14 cellular contexts compared by ENCODE assay signal in genomic region chr13:63446329-63446728, GRCh38.
DNase-seq lines count a peak whose midpoint lies in the region; ATAC-seq, FAIRE-seq and TF ChIP-seq lines count a peak whose summit lies in the region.
"Had no signal": no experiment of that assay in that cellular context is flagged by ENCODE, and none has a peak within 500 bp of the region (broad histone marks: within the 10 kb centered on the region; RNA-seq: fewer than 3 reads in every experiment).

No MANE protein-coding gene starts in this region.

- no peak overlapping the region for H3K27ac Mint-ChIP-seq in CD8-positive, alpha-beta T cell
- H3K27ac Mint-ChIP-seq: B cell; CD4-positive, alpha-beta T cell; GM23338; H9 had no signal

- no peaks in the 10 kb centered on the region for H3K27me3 Mint-ChIP-seq in CD8-positive, alpha-beta T cell (ENCODE audit: low read depth)
- H3K27me3 Mint-ChIP-seq in activated T-cell treated with anti-CD3 and anti-CD28 coated beads, Interleukin-2, amount 50 U/mL, for 4 hours (ENCODE audit: low read depth): no peaks in the 10 kb centered on the region
- H3K27me3 Mint-ChIP-seq: B cell; CD4-positive, alpha-beta T cell had no signal

- no peak for DNase-seq in Karpas-422
- DNase-seq in H1 (ENCODE audit: low read depth in 1 of 2, low spot score in 2 of 2): no peak
- DNase-seq in osteoblast (ENCODE audit: insufficient read length, low spot score, missing footprints): no peak
- no peak for DNase-seq in CD8-positive, alpha-beta T cell
- no peak for DNase-seq in activated T-cell treated with anti-CD3 and anti-CD28 coated beads, Interleukin-2, amount 50 U/mL, for 4 hours
- DNase-seq: CD4-positive, alpha-beta T cell; DMS53; H9 had no signal

- POLR2A ChIA-PET in H1 (lab: Charles Lee; ENCODE audit: partially characterized antibody): no interaction called here
- POLR2A ChIA-PET in CD8-positive, alpha-beta T cell (lab: Charles Lee): no interaction called here

- H2AFZ ChIP-seq in Karpas-422 (ENCODE audit: low read length) (peak overlapping the region; percentile 93), SU-DHL-6 (ENCODE audit: low read depth, low read length, severe bottlenecking) (peak overlapping the region; percentile 59), H1 (ENCODE audit: low read length) (0 out of 2 replicates have a peak overlapping the region, but pooled peaks have one; percentile 23), osteoblast (ENCODE audit: low read length) (peak overlapping the region; percentile 21)
- H2AFZ ChIP-seq: GM23338 had no signal

- H2BK12ac ChIP-seq in H1 (ENCODE audit: low read depth, low read length): no peak overlapping the region

- peaks cover 4% of the 10 kb centered on the region for H3K9me3 Mint-ChIP-seq in CD8-positive, alpha-beta T cell
- H3K9me3 Mint-ChIP-seq in activated T-cell treated with anti-CD3 and anti-CD28 coated beads, Interleukin-2, amount 50 U/mL, for 4 hours: peaks cover 3% of the 10 kb centered on the region
- H3K9me3 Mint-ChIP-seq: GM23338, H9 had no signal

- H3K9me3 ChIP-seq in Karpas-422 (ENCODE audit: low read length) (no peaks in the 10 kb centered on the region), SU-DHL-6 (ENCODE audit: insufficient read depth, low read length) (no peaks in the 10 kb centered on the region), H1 (ENCODE audit: insufficient read depth in 2 of 2, low read depth in 1 of 2, low read length in 1 of 2) (no peaks in the 10 kb centered on the region), osteoblast (ENCODE audit: low read depth, low read length) (no peaks in the 10 kb centered on the region)
- H3K9me3 ChIP-seq in CD8-positive, alpha-beta T cell (ENCODE audit: low read length): no peaks in the 10 kb centered on the region

- WGBS in H1 (ENCODE audit: extremely low coverage in 1 of 2, insufficient coverage in 1 of 2, insufficient read length in 1 of 2, insufficient replicate concordance in 2 of 2, low coverage in 1 of 2, low lambda C conversion rate in 2 of 2, missing lambda C conversion rate in 1 of 2), 2 experiments: 90% methylated on average over 6 of the region's 6 CpGs; no CpG with 5 or more reads in 1 of the 2 experiments

- H3K79me2 ChIP-seq in Karpas-422 (ENCODE audit: low read length) (no peaks in the 10 kb centered on the region), SU-DHL-6 (ENCODE audit: insufficient read depth, low read length) (no peaks in the 10 kb centered on the region), H1 (ENCODE audit: control insufficient read depth in 1 of 2, insufficient read depth in 2 of 2, low read length in 2 of 2) (no peaks in the 10 kb centered on the region), osteoblast (ENCODE audit: insufficient read depth, low read length) (no peaks in the 10 kb centered on the region)

- H3K4me1 ChIP-seq in Karpas-422 (ENCODE audit: low read length): no peaks in the 10 kb centered on the region
- H3K4me1 ChIP-seq in H1 (replicated peaks in 1 of 4; ENCODE audit: control insufficient read depth in 3 of 4, insufficient read depth in 4 of 4, low read length in 3 of 4): no peaks in the 10 kb centered on the region
- H3K4me1 ChIP-seq in osteoblast (ENCODE audit: insufficient read depth, low read length): peaks cover 9% of the 10 kb centered on the region
- no peaks in the 10 kb centered on the region for H3K4me1 ChIP-seq in CD8-positive, alpha-beta T cell (ENCODE audit: insufficient read depth, low read length)

- H3K14ac ChIP-seq in H1 (ENCODE audit: insufficient read length): no peak overlapping the region

- TF ChIP-seq RAD21 in H1 (IDR thresholded peaks at IDR 0.05 in 1 of 2, conservative IDR thresholded peaks at IDR 0.05 in 1 of 2; ENCODE audit: low read depth in 2 of 2, low read length in 2 of 2): no peak

- no peak for TF ChIP-seq POLR2A in H1 (IDR thresholded peaks at IDR 0.05; ENCODE audit: control extremely low read depth in 1 of 2, low read depth in 2 of 2, low read length in 2 of 2)

- no peak overlapping the region for H2BK120ac ChIP-seq in H1 (replicated peaks; ENCODE audit: low read depth, low read length)

- H4K20me1 ChIP-seq in Karpas-422 (ENCODE audit: insufficient read depth, low read depth, low read length): no peaks in the 10 kb centered on the region
- no peaks in the 10 kb centered on the region for H4K20me1 ChIP-seq in SU-DHL-6 (ENCODE audit: low read depth, low read length)
- H4K20me1 ChIP-seq in H1 (replicated peaks in 1 of 2; ENCODE audit: control insufficient read depth in 1 of 2, insufficient read depth in 2 of 2, low read length in 2 of 2): no peaks in the 10 kb centered on the region
- no peaks in the 10 kb centered on the region for H4K20me1 ChIP-seq in osteoblast (ENCODE audit: insufficient read depth, low read length)

- H3K4ac ChIP-seq in H1 (replicated peaks; ENCODE audit: insufficient read length, low read depth, low read length): no peak overlapping the region

- no peaks in the 10 kb centered on the region for H3F3A ChIP-seq in SU-DHL-6 (ENCODE audit: insufficient read depth)

- no peaks in the 10 kb centered on the region for H3K79me1 ChIP-seq in H1 (ENCODE audit: low read depth, low read length)

- H3K4me2 ChIP-seq in Karpas-422 (ENCODE audit: low read depth, low read length, poor library complexity, severe bottlenecking) (no peak overlapping the region), SU-DHL-6 (ENCODE audit: low read depth, low read length, poor library complexity, severe bottlenecking) (no peak overlapping the region), H1 (ENCODE audit: insufficient read depth in 1 of 2, low read depth in 2 of 2, low read length in 2 of 2) (no peak overlapping the region), osteoblast (ENCODE audit: insufficient read depth, low read length) (no peak overlapping the region)
- H3K4me2 ChIP-seq: GM23338 had no signal

- H3K36me3 ChIP-seq in Karpas-422 (ENCODE audit: insufficient read depth, low read length): no peaks in the 10 kb centered on the region
- no peaks in the 10 kb centered on the region for H3K36me3 ChIP-seq in SU-DHL-6 (ENCODE audit: low read length)
- H3K36me3 ChIP-seq in H1 (ENCODE audit: control insufficient read depth in 2 of 4, insufficient read depth in 4 of 4, low read length in 3 of 4): no peaks in the 10 kb centered on the region
- no peaks in the 10 kb centered on the region for H3K36me3 ChIP-seq in osteoblast (ENCODE audit: insufficient read depth, low read length)
- no peaks in the 10 kb centered on the region for H3K36me3 ChIP-seq in CD8-positive, alpha-beta T cell (ENCODE audit: insufficient read depth, low read length)

- no peaks in the 10 kb centered on the region for H3K36me3 Mint-ChIP-seq in CD8-positive, alpha-beta T cell
- no peaks in the 10 kb centered on the region for H3K36me3 Mint-ChIP-seq in activated T-cell treated with anti-CD3 and anti-CD28 coated beads, Interleukin-2, amount 50 U/mL, for 4 hours (ENCODE audit: insufficient read depth)

- H3K23ac ChIP-seq in H1 (ENCODE audit: insufficient read length): no peak overlapping the region

- H4K91ac ChIP-seq in H1 (replicated peaks; ENCODE audit: insufficient read length, low read length): no peak overlapping the region

- no peak overlapping the region for H2BK20ac ChIP-seq in H1 (ENCODE audit: low read length)

- H4K5ac ChIP-seq in H1 (ENCODE audit: insufficient read length, low read depth, low read length): no peak overlapping the region

- no peak for TF ChIP-seq CTCF in SU-DHL-6 (IDR thresholded peaks at IDR 0.05; ENCODE audit: insufficient read depth, low read length, poor library complexity, severe bottlenecking)
- no peak for TF ChIP-seq CTCF in H1 (IDR thresholded peaks at IDR 0.05; ENCODE audit: control extremely low read depth in 1 of 3, insufficient read depth in 1 of 3, low read depth in 1 of 3, low read length in 3 of 3)
- no peak for TF ChIP-seq CTCF in osteoblast (IDR thresholded peaks at IDR 0.05; ENCODE audit: extremely low read depth, low read depth, low read length)
- TF ChIP-seq CTCF in CD8-positive, alpha-beta T cell (IDR thresholded peaks at IDR 0.05): no peak

- H3K27ac ChIP-seq in Karpas-422 (ENCODE audit: low read length) (no peak overlapping the region), SU-DHL-6 (ENCODE audit: low read depth, low read length) (no peak overlapping the region), H1 (ENCODE audit: low read depth, low read length) (no peak overlapping the region), osteoblast (ENCODE audit: low read depth, low read length) (no peak overlapping the region)
- no peak overlapping the region for H3K27ac ChIP-seq in CD8-positive, alpha-beta T cell (ENCODE audit: low read depth, low read length)

- no peaks in the 10 kb centered on the region for H3K9me2 ChIP-seq in Karpas-422 (replicated peaks; ENCODE audit: insufficient read depth, low read length)
- H3K9me2 ChIP-seq in SU-DHL-6 (replicated peaks; ENCODE audit: insufficient read depth, low read length): no peaks in the 10 kb centered on the region

- H3K27me3 ChIP-seq in Karpas-422 (ENCODE audit: low read length) (no peaks in the 10 kb centered on the region), SU-DHL-6 (ENCODE audit: low read length) (no peaks in the 10 kb centered on the region), H1 (replicated peaks in 1 of 4; ENCODE audit: control insufficient read depth in 3 of 4, extremely low read depth in 1 of 4, insufficient read depth in 3 of 4, low read length in 3 of 4) (no peaks in the 10 kb centered on the region), osteoblast (ENCODE audit: insufficient read depth, low read length) (no peaks in the 10 kb centered on the region)
- H3K27me3 ChIP-seq in CD8-positive, alpha-beta T cell (ENCODE audit: insufficient read depth, low read length): no peaks in the 10 kb centered on the region

- FAIRE-seq in H1 (lab: Jason Lieb, UNC): no peak
- FAIRE-seq: HepG2, HTR-8/SVneo had no signal

- H2AK5ac ChIP-seq in H1 (ENCODE audit: low read depth, low read length): no peak overlapping the region

- intact Hi-C loops in CD8-positive, alpha-beta T cell (cut with DNase I, micrococcal nuclease): no loop called here

- H3K4me3 Mint-ChIP-seq in CD8-positive, alpha-beta T cell: no peak overlapping the region
- H3K4me3 Mint-ChIP-seq in activated T-cell treated with anti-CD3 and anti-CD28 coated beads, Interleukin-2, amount 50 U/mL, for 4 hours: no peak overlapping the region
- H3K4me3 Mint-ChIP-seq: B cell; CD4-positive, alpha-beta T cell; GM23338; H9 had no signal

- H3K56ac ChIP-seq in H1 (replicated peaks; ENCODE audit: insufficient read length, low read depth, low read length): no peak overlapping the region

- CTCF ChIA-PET in H1 (lab: Charles Lee; ENCODE audit: partially characterized antibody): interaction anchor here (0.8 to 1.2 kb wide), 2 partner anchors 10 to 14 kb away, joined by 3 to 4 read pairs; no protein-coding TSS in a partner anchor
- CTCF ChIA-PET in CD8-positive, alpha-beta T cell (lab: Charles Lee): no interaction called here

- H3K4me3 ChIP-seq in Karpas-422 (ENCODE audit: low read length): no peak overlapping the region
- H3K4me3 ChIP-seq in SU-DHL-6 (ENCODE audit: insufficient read depth, low read length, poor library complexity, severe bottlenecking): no peak overlapping the region
- no peak overlapping the region for H3K4me3 ChIP-seq in H1 (ENCODE audit: extremely low read depth in 1 of 4, insufficient read depth in 2 of 4, low read depth in 3 of 4, low read length in 4 of 4)
- H3K4me3 ChIP-seq in osteoblast (ENCODE audit: insufficient read depth, low read length): no peak overlapping the region
- no peak overlapping the region for H3K4me3 ChIP-seq in CD8-positive, alpha-beta T cell (ENCODE audit: low read depth, low read length)
- H3K4me3 ChIP-seq: GM23338 had no signal

- H2BK5ac ChIP-seq in H1 (ENCODE audit: low read depth, low read length): no peak overlapping the region

- TF ChIP-seq EP300 in H1 (IDR thresholded peaks at IDR 0.05; ENCODE audit: borderline replicate concordance in 1 of 2, low read depth in 2 of 2, low read length in 2 of 2): no peak

- no peak overlapping the region for H4K8ac ChIP-seq in H1 (ENCODE audit: extremely low read depth, insufficient read depth, low read length)

- ATAC-seq in CD8-positive, alpha-beta T cell: no peak
- no peak for ATAC-seq in HG02885 (IDR thresholded peaks at IDR 0.05; ENCODE audit: poor library complexity, unreplicated experiment)
- no peak for ATAC-seq in activated T-cell treated with anti-CD3 and anti-CD28 coated beads, Interleukin-2, amount 50 U/mL, for 4 hours
- ATAC-seq: GM23338, HepG2 had no signal

- H3K9ac ChIP-seq in Karpas-422 (ENCODE audit: low read length): no peak overlapping the region
- H3K9ac ChIP-seq in SU-DHL-6 (ENCODE audit: low read length): no peak overlapping the region
- H3K9ac ChIP-seq in H1 (replicated peaks in 1 of 4; ENCODE audit: extremely low read depth in 1 of 4, low read depth in 3 of 4, low read length in 3 of 4): no peak overlapping the region

- H3K4me1 Mint-ChIP-seq in CD8-positive, alpha-beta T cell (ENCODE audit: low read depth): no peaks in the 10 kb centered on the region
- no peaks in the 10 kb centered on the region for H3K4me1 Mint-ChIP-seq in activated T-cell treated with anti-CD3 and anti-CD28 coated beads, Interleukin-2, amount 50 U/mL, for 4 hours (ENCODE audit: low read depth)
- H3K4me1 Mint-ChIP-seq: B cell, GM23338, H9 had no signal

- H3K23me2 ChIP-seq in H1 (ENCODE audit: low read depth, low read length): no peaks in the 10 kb centered on the region

- no peak overlapping the region for H2BK15ac ChIP-seq in H1 (ENCODE audit: low read length)

- H3K18ac ChIP-seq in H1 (ENCODE audit: extremely low read depth, low read length): no peak overlapping the region

Comparison
In these comparisons a context has a peak if more than half of its experiments do, and no peak if none do; other contexts are left out.
1. H2AFZ ChIP-seq: peak in every context shown above with its lines; median percentile 93 in Karpas-422; 59 in SU-DHL-6; 23 in H1; 21 in osteoblast.